In the genomic region with DNA sequence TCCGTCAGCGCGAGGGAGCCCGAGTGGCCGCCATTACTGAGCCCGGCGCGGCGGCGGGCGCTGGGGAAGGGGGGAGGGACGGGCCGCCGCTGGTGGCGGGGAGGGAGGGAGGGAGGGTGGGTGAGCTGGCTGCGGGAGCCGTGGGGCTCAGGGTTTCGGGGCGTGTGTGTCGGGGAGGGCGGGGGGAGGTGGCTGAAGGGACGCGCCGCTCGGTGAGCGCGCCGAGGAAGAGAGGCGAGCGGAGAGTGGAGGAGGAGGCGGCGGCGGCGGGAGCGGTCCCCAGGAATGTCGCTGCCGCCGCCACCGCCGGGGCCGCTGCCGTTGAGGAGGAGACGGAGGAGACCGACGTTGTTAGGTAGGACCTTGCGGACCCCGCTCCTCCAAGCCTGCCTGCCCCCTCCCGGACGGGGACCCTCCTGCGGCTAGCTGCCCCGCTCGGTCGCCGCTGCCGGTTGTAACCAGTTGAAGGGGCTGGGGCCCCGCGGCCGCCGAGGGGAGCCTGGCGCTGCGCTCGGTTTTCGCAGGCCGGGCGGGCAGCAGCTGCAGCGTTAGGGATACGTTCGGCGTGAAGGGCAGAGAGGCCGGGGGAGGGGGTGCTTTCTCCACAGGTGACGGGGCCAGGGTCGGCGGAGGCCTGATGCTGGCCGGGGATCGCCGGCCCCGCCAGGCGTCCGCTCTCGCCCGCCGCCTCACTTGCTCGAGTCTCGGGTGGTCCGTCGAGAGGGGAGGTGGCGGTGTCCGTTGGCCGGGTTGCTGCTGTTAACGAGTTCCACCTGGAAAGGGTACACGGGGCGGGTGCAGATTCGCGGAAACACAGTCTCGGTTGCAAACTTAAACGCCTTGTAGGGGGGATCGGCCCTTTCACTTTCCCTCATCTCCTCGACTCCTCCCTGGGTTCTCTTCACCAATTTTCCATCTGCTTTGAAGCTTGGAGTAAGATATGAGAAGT, we compare ENCODE assay signal across 1 cellular context.
TF ChIP-seq lines count a peak whose summit lies in the region.

A gene with protein sequence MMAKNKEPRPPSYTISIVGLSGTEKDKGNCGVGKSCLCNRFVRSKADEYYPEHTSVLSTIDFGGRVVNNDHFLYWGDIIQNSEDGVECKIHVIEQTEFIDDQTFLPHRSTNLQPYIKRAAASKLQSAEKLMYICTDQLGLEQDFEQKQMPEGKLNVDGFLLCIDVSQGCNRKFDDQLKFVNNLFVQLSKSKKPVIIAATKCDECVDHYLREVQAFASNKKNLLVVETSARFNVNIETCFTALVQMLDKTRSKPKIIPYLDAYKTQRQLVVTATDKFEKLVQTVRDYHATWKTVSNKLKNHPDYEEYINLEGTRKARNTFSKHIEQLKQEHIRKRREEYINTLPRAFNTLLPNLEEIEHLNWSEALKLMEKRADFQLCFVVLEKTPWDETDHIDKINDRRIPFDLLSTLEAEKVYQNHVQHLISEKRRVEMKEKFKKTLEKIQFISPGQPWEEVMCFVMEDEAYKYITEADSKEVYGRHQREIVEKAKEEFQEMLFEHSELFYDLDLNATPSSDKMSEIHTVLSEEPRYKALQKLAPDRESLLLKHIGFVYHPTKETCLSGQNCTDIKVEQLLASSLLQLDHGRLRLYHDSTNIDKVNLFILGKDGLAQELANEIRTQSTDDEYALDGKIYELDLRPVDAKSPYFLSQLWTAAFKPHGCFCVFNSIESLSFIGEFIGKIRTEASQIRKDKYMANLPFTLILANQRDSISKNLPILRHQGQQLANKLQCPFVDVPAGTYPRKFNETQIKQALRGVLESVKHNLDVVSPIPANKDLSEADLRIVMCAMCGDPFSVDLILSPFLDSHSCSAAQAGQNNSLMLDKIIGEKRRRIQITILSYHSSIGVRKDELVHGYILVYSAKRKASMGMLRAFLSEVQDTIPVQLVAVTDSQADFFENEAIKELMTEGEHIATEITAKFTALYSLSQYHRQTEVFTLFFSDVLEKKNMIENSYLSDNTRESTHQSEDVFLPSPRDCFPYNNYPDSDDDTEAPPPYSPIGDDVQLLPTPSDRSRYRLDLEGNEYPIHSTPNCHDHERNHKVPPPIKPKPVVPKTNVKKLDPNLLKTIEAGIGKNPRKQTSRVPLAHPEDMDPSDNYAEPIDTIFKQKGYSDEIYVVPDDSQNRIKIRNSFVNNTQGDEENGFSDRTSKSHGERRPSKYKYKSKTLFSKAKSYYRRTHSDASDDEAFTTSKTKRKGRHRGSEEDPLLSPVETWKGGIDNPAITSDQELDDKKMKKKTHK (N-terminal part only) (plus strand): TSS at position 224 of the 949 bp plus-strand sequence. CDS start 13,366 bp downstream, outside the sequence.

TF ChIP-seq in HepG2, 621 proteins besides CTCF, POLR2A, EP300 and RAD21 (continued from another document and continues in another):
- TF ChIP-seq ZBTB2 (CRISPR knock-in tag; IDR thresholded peaks at IDR 0.05; ENCODE audit: low read depth), result no peak; the same call in 1 of the 2 replicates
- no peak for TF ChIP-seq RAD51 (IDR thresholded peaks at IDR 0.05; ENCODE audit: borderline replicate concordance)
- TF ChIP-seq ZNF253 (CRISPR knock-in tag; IDR thresholded peaks at IDR 0.05; ENCODE audit: borderline replicate concordance), result 0 out of 2 replicates have a peak, but pooled peaks have one; percentile 56
- no peak for TF ChIP-seq MLLT10 (CRISPR knock-in tag; IDR thresholded peaks at IDR 0.05)
- TF ChIP-seq SMAD1 (CRISPR knock-in tag; IDR thresholded peaks at IDR 0.05; ENCODE audit: borderline replicate concordance, low read depth), result peak; percentile 84; the same call in 1 of the 2 replicates
- peak; percentile 31; the same call in 1 of the 2 replicates for TF ChIP-seq ZNF609 (CRISPR knock-in tag; IDR thresholded peaks at IDR 0.05; ENCODE audit: borderline replicate concordance)
- TF ChIP-seq PRMT3 (CRISPR knock-in tag; IDR thresholded peaks at IDR 0.05; ENCODE audit: borderline replicate concordance, low read depth), result peak; percentile 82; the same call in 1 of the 2 replicates
- 0 out of 2 replicates have a peak, but pooled peaks have one; percentile 22 for TF ChIP-seq RNF2 (conservative IDR thresholded peaks at IDR 0.05; ENCODE audit: low read depth)
- TF ChIP-seq PITX1 (CRISPR knock-in tag; IDR thresholded peaks at IDR 0.05), result peak; percentile 15; the same call in 1 of the 2 replicates
- no peak for TF ChIP-seq KDM5A (IDR thresholded peaks at IDR 0.05; ENCODE audit: borderline replicate concordance, low read length)
- peak; percentile 85; the same call in 1 of the 2 replicates for TF ChIP-seq DNMT1 (CRISPR knock-in tag; IDR thresholded peaks at IDR 0.05)
- TF ChIP-seq ZSCAN22 (CRISPR knock-in tag; IDR thresholded peaks at IDR 0.05), result peak; percentile 45; the same call in 1 of the 2 replicates
- TF ChIP-seq MTA1 (CRISPR knock-in tag; IDR thresholded peaks at IDR 0.05; ENCODE audit: borderline replicate concordance), result peak; percentile 63; the same call in 1 of the 2 replicates
- peak; percentile 5; the same call in 1 of the 2 replicates for TF ChIP-seq FOSL1 (CRISPR knock-in tag; IDR thresholded peaks at IDR 0.05; ENCODE audit: borderline replicate concordance)
- TF ChIP-seq U2AF1 (optimal IDR thresholded peaks at IDR 0.05; ENCODE audit: low read depth, low read length), result no peak
- TF ChIP-seq ZNF761 (CRISPR knock-in tag; conservative IDR thresholded peaks at IDR 0.05), result no peak
- peak; percentile 95 for TF ChIP-seq SRSF1 (optimal IDR thresholded peaks at IDR 0.05; ENCODE audit: low read depth, low read length)
- TF ChIP-seq ZNF747 (CRISPR knock-in tag; IDR thresholded peaks at IDR 0.05; ENCODE audit: borderline replicate concordance), result no peak; the same call in 1 of the 2 replicates
- no peak for TF ChIP-seq HCFC1 (IDR thresholded peaks at IDR 0.05; ENCODE audit: low read depth, low read length)
- TF ChIP-seq GPN1 (CRISPR knock-in tag; IDR thresholded peaks at IDR 0.05; ENCODE audit: borderline replicate concordance), result no peak
- no peak for TF ChIP-seq PLRG1 (conservative IDR thresholded peaks at IDR 0.05)
- TF ChIP-seq, protein P1, sequence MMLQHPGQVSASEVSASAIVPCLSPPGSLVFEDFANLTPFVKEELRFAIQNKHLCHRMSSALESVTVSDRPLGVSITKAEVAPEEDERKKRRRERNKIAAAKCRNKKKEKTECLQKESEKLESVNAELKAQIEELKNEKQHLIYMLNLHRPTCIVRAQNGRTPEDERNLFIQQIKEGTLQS (CRISPR knock-in tag; IDR thresholded peaks at IDR 0.05), result no peak
- TF ChIP-seq PRDM15 (CRISPR knock-in tag; IDR thresholded peaks at IDR 0.05), result peak; percentile 48; the same call in 1 of the 2 replicates
- TF ChIP-seq AFF4 (CRISPR knock-in tag; IDR thresholded peaks at IDR 0.05), result peak; percentile 56; the same call in 1 of the 2 replicates
- TF ChIP-seq WIZ (CRISPR knock-in tag; IDR thresholded peaks at IDR 0.05), result peak; percentile 92
- TF ChIP-seq SAP130 (CRISPR knock-in tag; IDR thresholded peaks at IDR 0.05; ENCODE audit: low read depth), result peak; percentile 64
- TF ChIP-seq PCBP2 (optimal IDR thresholded peaks at IDR 0.05; ENCODE audit: low read depth, low read length, poor library complexity, severe bottlenecking), result no peak
- peak; percentile 13; the same call in 1 of the 2 replicates for TF ChIP-seq ZNF264 (CRISPR knock-in tag; IDR thresholded peaks at IDR 0.05)
- TF ChIP-seq HOXA5 (CRISPR knock-in tag; IDR thresholded peaks at IDR 0.05), result peak; percentile 87; the same call in 1 of the 2 replicates
- TF ChIP-seq HMG20B (CRISPR knock-in tag; conservative IDR thresholded peaks at IDR 0.05), result 0 out of 2 replicates have a peak, but pooled peaks have one; percentile 7
- TF ChIP-seq KDM5B (CRISPR knock-in tag; IDR thresholded peaks at IDR 0.05; ENCODE audit: borderline replicate concordance), result peak; percentile 94
